ENCODE assay signal across 8 cellular contexts in the genomic region with DNA sequence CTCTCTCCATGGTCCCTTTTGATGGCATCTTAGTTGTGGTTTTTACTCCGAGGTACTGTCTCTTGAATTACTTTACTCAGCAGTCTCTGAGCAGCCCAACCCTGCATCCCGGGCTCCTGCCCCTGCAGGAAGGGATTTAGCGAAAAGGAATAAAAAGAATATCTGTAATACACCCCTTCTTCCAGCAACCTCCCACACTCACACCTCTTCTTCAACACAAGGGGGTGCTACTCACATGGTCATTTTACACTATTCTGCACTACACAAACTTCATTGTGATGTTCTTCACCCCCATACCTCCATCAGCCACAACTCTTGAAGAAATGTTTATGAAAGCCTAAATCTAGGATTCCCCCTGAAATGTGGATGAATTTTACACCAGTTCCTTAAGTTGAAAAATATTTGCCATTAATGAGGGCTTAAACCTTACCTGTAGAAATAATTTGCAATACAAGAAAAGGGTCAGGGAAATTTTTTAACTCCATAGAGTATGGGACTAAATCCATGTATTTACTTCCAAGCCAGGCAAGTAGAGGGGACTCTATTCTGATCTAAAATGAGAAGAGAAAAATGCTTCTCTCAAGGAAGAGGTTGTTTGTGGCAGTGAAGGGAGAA. TPM values are rescaled to one million over a fixed set of nuclear protein-coding genes. Genes with fewer than 3 reads are reported as not detected.
DNase-seq lines count a peak whose midpoint lies in the region; ATAC-seq and TF ChIP-seq lines count a peak whose summit lies in the region.

No MANE protein-coding gene starts in this region.

- H3K27me3 Mint-ChIP-seq in CD4-positive, alpha-beta memory T cell: peaks cover 1 to 5% of the 10 kb centered on the region in 2 donors
- H3K27me3 Mint-ChIP-seq in activated CD4-positive, alpha-beta T cell treated with anti-CD3 and anti-CD28 coated beads, Interleukin-2, amount 10 ng/mL, durations not matched to agents 7 days and 5 days: peaks cover 14% of the 10 kb centered on the region
- peaks cover 14% of the 10 kb centered on the region for H3K27me3 Mint-ChIP-seq in neural crest cell (ENCODE audit: low read depth)

- H3K36me3 Mint-ChIP-seq in CD4-positive, alpha-beta memory T cell: no peaks in the 10 kb centered on the region
- H3K36me3 Mint-ChIP-seq in activated CD4-positive, alpha-beta T cell treated with anti-CD3 and anti-CD28 coated beads, Interleukin-2, amount 10 ng/mL, durations not matched to agents 7 days and 5 days (ENCODE audit: low read depth): no peaks in the 10 kb centered on the region
- no peaks in the 10 kb centered on the region for H3K36me3 Mint-ChIP-seq in neural crest cell (ENCODE audit: low read depth)

- TF ChIP-seq CTCF in fibroblast of pulmonary artery (IDR thresholded peaks at IDR 0.05; ENCODE audit: low read length, missing control alignments) (peak; percentile 82), neural crest cell (conservative IDR thresholded peaks at IDR 0.05) (peak; percentile 80)

- H3K4me3 Mint-ChIP-seq in CD4-positive, alpha-beta memory T cell: no peak overlapping the region
- H3K4me3 Mint-ChIP-seq in activated CD4-positive, alpha-beta T cell treated with anti-CD3 and anti-CD28 coated beads, Interleukin-2, amount 10 ng/mL, durations not matched to agents 7 days and 5 days: no peak overlapping the region
- H3K4me3 Mint-ChIP-seq in neural crest cell: no peak overlapping the region

- peak in 4 of 5 donors; percentile 51 to 66 (median 59) for DNase-seq in CD4-positive, alpha-beta memory T cell
- DNase-seq in NCI-H2196 (lab: John Stamatoyannopoulos, UW; ENCODE audit: unreplicated experiment) (peak; percentile 81), fibroblast of pulmonary artery (ENCODE audit: low read depth) (peak; percentile 86), neural crest cell (ENCODE audit: low read depth, low spot score) (peak; percentile 11), posterior vena cava (ENCODE audit: low spot score) (no peak)
- peak; percentile 46 for DNase-seq in activated CD4-positive, alpha-beta T cell treated with anti-CD3 and anti-CD28 coated beads, Interleukin-2, amount 10 ng/mL, durations not matched to agents 7 days and 5 days

- no peaks in the 10 kb centered on the region for H3K9me3 Mint-ChIP-seq in CD4-positive, alpha-beta memory T cell
- H3K9me3 Mint-ChIP-seq in activated CD4-positive, alpha-beta T cell treated with anti-CD3 and anti-CD28 coated beads, Interleukin-2, amount 10 ng/mL, durations not matched to agents 7 days and 5 days: no peaks in the 10 kb centered on the region
- no peaks in the 10 kb centered on the region for H3K9me3 Mint-ChIP-seq in neural crest cell

- CTCF ChIA-PET in CD4-positive, alpha-beta memory T cell (lab: Charles Lee; ENCODE audit: partially characterized antibody): interaction anchor here (0.7 to 10.8 kb wide), 17 partner anchors 10 to 222 kb away, joined by 3 to 236 read pairs (median 5); no protein-coding TSS in a partner anchor
- CTCF ChIA-PET in activated CD4-positive, alpha-beta T cell treated with anti-CD3 and anti-CD28 coated beads, Interleukin-2, amount 10 ng/mL, durations not matched to agents 7 days and 5 days (lab: Charles Lee): interaction anchor here (0.6 to 1.5 kb wide), 6 partner anchors 8 to 1777 kb away, joined by 3 to 8 read pairs (median 3); no protein-coding TSS in a partner anchor

- no peaks in the 10 kb centered on the region for H3K27me3 ChIP-seq in CD4-positive, alpha-beta memory T cell (ENCODE audit: insufficient read depth, low read length)

- ATAC-seq in GM18858 (IDR thresholded peaks at IDR 0.05; ENCODE audit: unreplicated experiment) (peak; percentile 59), HG03039 (IDR thresholded peaks at IDR 0.05; ENCODE audit: unreplicated experiment) (peak; percentile 77)

- H3K4me3 ChIP-seq in CD4-positive, alpha-beta memory T cell (ENCODE audit: low read length in 2 of 2): no peak overlapping the region
- H3K4me3 ChIP-seq in fibroblast of pulmonary artery (replicated peaks; ENCODE audit: low read depth, low read length): no peak overlapping the region

- H3K27ac Mint-ChIP-seq in CD4-positive, alpha-beta memory T cell: no peak overlapping the region
- H3K27ac Mint-ChIP-seq in activated CD4-positive, alpha-beta T cell treated with anti-CD3 and anti-CD28 coated beads, Interleukin-2, amount 10 ng/mL, durations not matched to agents 7 days and 5 days: no peak overlapping the region
- H3K27ac Mint-ChIP-seq in neural crest cell (ENCODE audit: unreplicated experiment): no peak overlapping the region

- no peaks in the 10 kb centered on the region for H3K4me1 Mint-ChIP-seq in CD4-positive, alpha-beta memory T cell
- H3K4me1 Mint-ChIP-seq in activated CD4-positive, alpha-beta T cell treated with anti-CD3 and anti-CD28 coated beads, Interleukin-2, amount 10 ng/mL, durations not matched to agents 7 days and 5 days: peaks cover 13% of the 10 kb centered on the region
- H3K4me1 Mint-ChIP-seq in neural crest cell: no peaks in the 10 kb centered on the region

- intact Hi-C loops in CD4-positive, alpha-beta memory T cell (cut with micrococcal nuclease): loop anchor here (1.0 to 5.0 kb wide), 5 partner anchors 59 to 385 kb away; a partner anchor contains a TSS
- intact Hi-C loops in posterior vena cava (cut with DNase I): loop anchor here (5.0 to 10.0 kb wide), 3 partner anchors 211 to 311 kb away; no protein-coding TSS in a partner anchor

- H3K9me3 ChIP-seq in CD4-positive, alpha-beta memory T cell (ENCODE audit: control insufficient read depth in 1 of 2, low read length in 2 of 2): no peaks in the 10 kb centered on the region

- no peaks in the 10 kb centered on the region for H3K4me1 ChIP-seq in CD4-positive, alpha-beta memory T cell (ENCODE audit: insufficient read depth, low read length)

- POLR2A ChIA-PET in CD4-positive, alpha-beta memory T cell (lab: Charles Lee; ENCODE audit: partially characterized antibody): no interaction called here
- POLR2A ChIA-PET in activated CD4-positive, alpha-beta T cell treated with anti-CD3 and anti-CD28 coated beads, Interleukin-2, amount 10 ng/mL, durations not matched to agents 7 days and 5 days (lab: Charles Lee): no interaction called here

- no peaks in the 10 kb centered on the region for H3K36me3 ChIP-seq in CD4-positive, alpha-beta memory T cell (ENCODE audit: insufficient read depth, low read length)

- no peak overlapping the region for H3K27ac ChIP-seq in CD4-positive, alpha-beta memory T cell (ENCODE audit: low read depth, low read length)

RNA-seq across cellular contexts. Expression of a gene that starts 26.0 kb away (rescaled TPM):
- not detected for total RNA-seq in CD4-positive, alpha-beta memory T cell
- not detected for polyA plus RNA-seq in CD4-positive, alpha-beta memory T cell
- not detected for total RNA-seq in activated CD4-positive, alpha-beta T cell treated with anti-CD3 and anti-CD28 coated beads, Interleukin-2, amount 10 ng/mL, durations not matched to agents 7 days and 5 days
- total RNA-seq in neural crest cell: not detected in 2 replicates
- total RNA-seq in posterior vena cava: not detected

RNA-seq across cellular contexts. Expression of a gene that starts 58.8 kb away (rescaled TPM):
- total RNA-seq in CD4-positive, alpha-beta memory T cell: 100 to 1,000 TPM; 124 to 128 TPM
- polyA plus RNA-seq in CD4-positive, alpha-beta memory T cell: 10 to 100 TPM in 1 of 2 donors, 1 to 10 TPM in 1; 8.7 to 16.0 TPM
- total RNA-seq in activated CD4-positive, alpha-beta T cell treated with anti-CD3 and anti-CD28 coated beads, Interleukin-2, amount 10 ng/mL, durations not matched to agents 7 days and 5 days: 10 to 100 TPM; 69.8 to 75.8 TPM
- total RNA-seq in neural crest cell: 59.4 and 62.5 TPM in 2 replicates
- 10 to 100 TPM; 36.2 to 41.0 TPM for total RNA-seq in posterior vena cava
